In genomic region chr16:66832190-66832589, GRCh38 we compare ENCODE assay signal across 2 cellular contexts.
TF ChIP-seq lines count a peak whose summit lies in the region.

No MANE protein-coding gene starts in this region.

TF ChIP-seq in GM23338, 12 proteins besides CTCF, POLR2A, EP300 and RAD21:
- no peak for TF ChIP-seq REST (IDR thresholded peaks at IDR 0.05; ENCODE audit: unreplicated experiment)
- TF ChIP-seq STAT1 (IDR thresholded peaks at IDR 0.05; ENCODE audit: unreplicated experiment) = no peak
- no peak for TF ChIP-seq EZH2phosphoT487 (IDR thresholded peaks at IDR 0.05; ENCODE audit: unreplicated experiment)
- TF ChIP-seq POLR2AphosphoS5 (IDR thresholded peaks at IDR 0.05; ENCODE audit: low read depth) = no peak
- TF ChIP-seq CREB1 (CRISPR knock-in tag; IDR thresholded peaks at IDR 0.05; ENCODE audit: low read depth) = no peak

TF ChIP-seq in H1, 55 proteins besides CTCF, POLR2A, EP300 and RAD21:
- TF ChIP-seq KDM4A (IDR thresholded peaks at IDR 0.05; ENCODE audit: low read depth, low read length, severe bottlenecking) = no peak
- no peak for TF ChIP-seq RBBP5 (IDR thresholded peaks at IDR 0.05; ENCODE audit: borderline replicate concordance, low read depth, low read length)
- no peak for TF ChIP-seq RNF2 (IDR thresholded peaks at IDR 0.05; ENCODE audit: borderline replicate concordance, low read depth, low read length, missing control alignments, poor library complexity, severe bottlenecking)
- TF ChIP-seq MAX (IDR thresholded peaks at IDR 0.05) = no peak
- no peak for TF ChIP-seq TCF12 (IDR thresholded peaks at IDR 0.05; ENCODE audit: low read depth, low read length)
- TF ChIP-seq FOSL1 (IDR thresholded peaks at IDR 0.05; ENCODE audit: insufficient read depth, low read depth, low read length) = no peak
TF ChIP-seq in H1: peak in this region for 0.
